8 cellular contexts compared by ENCODE assay signal in the genomic region with DNA sequence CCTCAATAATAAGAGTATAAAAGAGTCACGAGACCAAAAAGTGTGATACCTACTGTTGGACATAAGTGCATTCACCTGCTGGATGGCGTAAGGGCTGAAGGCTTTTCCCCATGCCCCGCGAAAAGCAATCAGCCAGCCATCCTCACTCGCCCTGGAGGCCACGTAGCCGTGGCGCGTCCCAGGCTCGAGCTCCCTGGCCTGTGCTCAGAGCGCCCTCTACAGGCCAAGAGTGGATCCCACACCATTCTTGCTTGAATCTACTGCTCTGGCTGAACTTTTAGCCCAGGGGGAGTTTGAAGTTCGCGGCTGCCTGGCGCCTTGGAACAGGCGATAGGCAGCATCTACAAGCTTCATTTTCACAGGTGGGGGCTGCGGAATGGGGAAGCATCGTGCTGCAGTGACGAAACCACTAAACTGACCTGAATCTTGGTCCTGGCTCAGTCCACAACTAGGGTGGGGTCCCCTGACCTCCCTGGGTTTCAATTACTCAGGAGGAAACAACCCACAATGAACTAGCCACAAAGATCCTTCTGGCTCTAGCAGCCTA.
DNase-seq lines count a peak whose midpoint lies in the region; ATAC-seq and TF ChIP-seq lines count a peak whose summit lies in the region.

No MANE protein-coding gene starts in this region.

- 1 to 2% methylated on average over 18 of the region's 18 CpGs for WGBS in lung, 2 donors

- no peaks in the 10 kb centered on the region for H3K9me3 ChIP-seq in lung (ENCODE audit: control insufficient read depth in 2 of 2, insufficient read depth in 1 of 2, low read length in 1 of 2)

- ATAC-seq in HG03575 (IDR thresholded peaks at IDR 0.05; ENCODE audit: extremely low read depth, insufficient number of reproducible peaks, low FRiP score, unreplicated experiment) (peak; percentile 79), lung (ENCODE audit: insufficient read depth, low FRiP score) (peak; percentile 97)

- no peaks in the 10 kb centered on the region for H3K4me1 ChIP-seq in lung (ENCODE audit: control insufficient read depth in 2 of 2, insufficient read depth in 2 of 2, low read length in 2 of 2)

- DNase-seq in COR-L47 (lab: John Stamatoyannopoulos, UW) (peak; percentile 83), GM20000 (ENCODE audit: low spot score) (peak; percentile 88), NCI-H748 (lab: John Stamatoyannopoulos, UW; ENCODE audit: unreplicated experiment) (peak; percentile 95), dermis microvascular lymphatic vessel endothelial cell (ENCODE audit: low read depth in 2 of 2) (peak; percentile 57 to 81), lung (ENCODE audit: low spot score) (peak; percentile 83)
- DNase-seq in activated CD4-positive, alpha-beta T cell treated with anti-CD3 and anti-CD28 coated beads, Interleukin-2, amount 50 U/mL, for 4 hours: peak; percentile 81 to 83
- DNase-seq in stimulated activated CD8-positive, alpha-beta memory T cell treated with anti-CD3 and anti-CD28 coated beads, Interleukin-12 subunit alpha, Interleukin-12 subunit beta, amount 100 ng/mL, for 24 hours (ENCODE audit: extremely low read depth): peak; percentile 70

- H3K27me3 ChIP-seq in lung (ENCODE audit: control insufficient read depth, insufficient read depth): no peaks in the 10 kb centered on the region

- H3K36me3 ChIP-seq in lung (ENCODE audit: control insufficient read depth in 2 of 2, insufficient read depth in 2 of 2, low read length in 2 of 2): no peaks in the 10 kb centered on the region

- H3K4me3 ChIP-seq in lung: no peak overlapping the region

- H3K27ac ChIP-seq in lung (ENCODE audit: low read depth in 1 of 2, low read length in 1 of 2): no peak overlapping the region

- TF ChIP-seq CTCF in GM20000 (IDR thresholded peaks at IDR 0.05; ENCODE audit: extremely low read depth, missing control alignments) (peak; percentile 99), lung (IDR thresholded peaks at IDR 0.05; ENCODE audit: control extremely low read depth, extremely low read depth) (peak; percentile 99)
